16 cellular contexts compared by ENCODE assay signal in genomic region chr7:120955577-120956149, GRCh38. TPM values are rescaled to one million over a fixed set of nuclear protein-coding genes. Genes with fewer than 3 reads are reported as not detected.
A peak's percentile ranks its signal among the peaks of the same experiment; 100 is the strongest.
DNase-seq lines count a peak whose midpoint lies in the region; ATAC-seq, FAIRE-seq and TF ChIP-seq lines count a peak whose summit lies in the region.
"Had no signal": no experiment of that assay in that cellular context is flagged by ENCODE, and none has a peak within 500 bp of the region (broad histone marks: within the 10 kb centered on the region; RNA-seq: fewer than 3 reads in every experiment).

No MANE protein-coding gene starts in this region.

- no peak for TF ChIP-seq POLR2A in GM12892 (IDR thresholded peaks at IDR 0.05; ENCODE audit: low read depth, low read length)

- TF ChIP-seq CTCF in HFFc6 (IDR thresholded peaks at IDR 0.05) = no peak

- H3K36me3 Mint-ChIP-seq in HFFc6 (ENCODE audit: low read depth) = peaks cover 15% of the 10 kb centered on the region

- no peaks in the 10 kb centered on the region; the same call in 1 of the 2 replicates for H3K27me3 Mint-ChIP-seq in HFFc6 (ENCODE audit: insufficient read depth)
- H3K27me3 Mint-ChIP-seq: dendritic cell treated with granulocyte-macrophage colony-stimulating factor and Interleukin-4, amounts not matched to agents 40 ng/mL and 50 ng/mL, for 4 days had no signal

- DNase-seq in GM12892 (ENCODE audit: insufficient read length) (no peak), HFFc6 (no peak), frontal cortex (ENCODE audit: low spot score in 2 of 2) (no peak)
- DNase-seq in stimulated activated CD4-positive, alpha-beta T cell treated with anti-CD3 and anti-CD28 coated beads, Interleukin-15, amount 100 ng/mL, for 24 hours = no peak
- DNase-seq: activated gamma-delta T cell; Calu3; NK-92 treated with Interleukin-12 subunit alpha and Interleukin-12 subunit beta, amount 100 ng/mL, for 24 hours; posterior cingulate gyrus; spleen had no signal

- peaks cover 10% of the 10 kb centered on the region for H3K4me1 Mint-ChIP-seq in HFFc6 (ENCODE audit: low read depth)

- peak; percentile 40 for ATAC-seq in GM19043 (IDR thresholded peaks at IDR 0.05; ENCODE audit: low read depth, unreplicated experiment)
- peak; percentile 30 for ATAC-seq in HG02759 (IDR thresholded peaks at IDR 0.05; ENCODE audit: unreplicated experiment)
- peak; percentile 33 for ATAC-seq in HG03558 (IDR thresholded peaks at IDR 0.05; ENCODE audit: extremely low read depth, unreplicated experiment)
- ATAC-seq in HG02885 (IDR thresholded peaks at IDR 0.05; ENCODE audit: poor library complexity, unreplicated experiment) = no peak
- ATAC-seq: left lung had no signal

- no peaks in the 10 kb centered on the region for H3K9me3 Mint-ChIP-seq in HFFc6
- H3K9me3 Mint-ChIP-seq: dendritic cell treated with granulocyte-macrophage colony-stimulating factor and Interleukin-4, amounts not matched to agents 40 ng/mL and 50 ng/mL, for 4 days had no signal

- H3K4me3 Mint-ChIP-seq in HFFc6 = no peak overlapping the region
- H3K4me3 Mint-ChIP-seq: dendritic cell treated with granulocyte-macrophage colony-stimulating factor and Interleukin-4, amounts not matched to agents 40 ng/mL and 50 ng/mL, for 4 days had no signal

- FAIRE-seq in GM12892 (lab: Jason Lieb, UNC) (peak; percentile 30), frontal cortex (lab: Jason Lieb, UNC) (no peak)

- H3K27ac Mint-ChIP-seq in HFFc6 = no peak overlapping the region
- H3K27ac Mint-ChIP-seq: dendritic cell treated with granulocyte-macrophage colony-stimulating factor and Interleukin-4, amounts not matched to agents 40 ng/mL and 50 ng/mL, for 4 days had no signal

RNA-seq across cellular contexts. Expression of gene ING3, which starts 5.1 kb away (rescaled TPM):
- polyA plus RNA-seq in GM12892 (2012; ENCODE audit: missing spikeins) = 18.9 TPM
- total RNA-seq in HFFc6 (2021; fragmentation: NEBNext Ultra II Directional; extraction: Animal tissue kit (Norgen Biotek cat#: 25700)) = 10 to 100 TPM in 5 of 6 experiments, 1 to 10 TPM in 1; 9.8 to 15.0 (median 12.7) TPM
- 33.8 TPM for total RNA-seq in frontal cortex

RNA-seq across cellular contexts. Expression of gene CPED1, which starts 32.8 kb away (rescaled TPM):
- 0.53 TPM for polyA plus RNA-seq in GM12892 (2012; ENCODE audit: missing spikeins)
- total RNA-seq in HFFc6 (2021; fragmentation: NEBNext Ultra II Directional; extraction: Animal tissue kit (Norgen Biotek cat#: 25700)) = 100 to 1,000 TPM in 2 of 6 experiments, 10 to 100 TPM in 4; 85.0 to 112 (median 95.9) TPM
- 3.3 TPM for total RNA-seq in frontal cortex
- total RNA-seq: T-helper 1 cell treated with Interleukin-12 subunit alpha and Interleukin-12 subunit beta and Interleukin-4 antibody, amounts not matched to agents 30 ng/mL and 1 ng/mL, for 36 hours had no signal

Comparison
In these comparisons a context has a peak if more than half of its experiments do, and no peak if none do; other contexts are left out.
1. RNA of gene CPED1, which starts 32.8 kb away (total RNA-seq): 85.0 to 112 TPM in HFFc6; 3.3 TPM in frontal cortex (single experiment); every median in the first group is over 10 times any median in the second.